Comparison of ENCODE assay signal across 27 cellular contexts in the genomic region with DNA sequence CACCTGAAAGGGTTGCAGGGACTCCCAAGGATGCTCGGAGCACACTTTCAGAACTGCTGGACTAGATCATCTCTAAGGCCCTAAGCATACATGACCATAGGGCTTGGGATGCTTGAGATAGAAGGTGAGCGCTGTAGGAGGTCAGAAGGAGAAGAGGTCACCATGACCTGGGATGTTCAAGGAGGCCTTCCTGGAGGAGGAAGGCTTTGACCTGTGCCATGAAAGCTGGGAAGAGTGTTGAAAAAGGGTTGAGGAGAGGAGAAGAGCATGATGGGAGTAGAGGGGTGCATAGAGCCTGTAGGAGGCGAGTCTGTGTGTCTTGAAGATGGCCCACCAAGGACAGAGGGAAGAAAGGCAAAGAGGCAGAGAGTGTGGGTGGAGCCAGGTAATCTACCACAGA.
"Had no signal": no experiment of that assay in that cellular context is flagged by ENCODE, and none has a peak within 500 bp of the region (broad histone marks: within the 10 kb centered on the region; RNA-seq: fewer than 3 reads in every experiment).

No MANE protein-coding gene starts in this region.

- H3K9me3 Mint-ChIP-seq: activated CD4-positive, alpha-beta T cell treated with anti-CD3 and anti-CD28 coated beads, Interleukin-2, amount 10 ng/mL, durations not matched to agents 24 days and 14 days; activated CD8-positive, alpha-beta T cell treated with anti-CD3 and anti-CD28 coated beads for 36 hours; activated naive CD4-positive, alpha-beta T cell treated with anti-CD3 and anti-CD28 coated beads, Interleukin-2, amount 50 U/mL, for 24 hours; activated naive CD8-positive, alpha-beta T cell treated with anti-CD3 and anti-CD28 coated beads, Interleukin-2, amount 10 ng/mL, durations not matched to agents 7 days and 5 days; activated T-cell treated with anti-CD3 and anti-CD28 coated beads, Interleukin-2, amount 50 U/mL, for 72 hours; activated T-helper 17 cell treated with anti-CD3 and anti-CD28 coated beads, Interleukin-2, amount 50 U/mL, for 72 hours had no signal

- H3K4me3 Mint-ChIP-seq: activated CD4-positive, alpha-beta T cell treated with anti-CD3 and anti-CD28 coated beads, Interleukin-2, amount 10 ng/mL, durations not matched to agents 24 days and 14 days; activated CD8-positive, alpha-beta T cell treated with anti-CD3 and anti-CD28 coated beads for 36 hours; activated naive CD4-positive, alpha-beta T cell treated with anti-CD3 and anti-CD28 coated beads, Interleukin-2, amount 50 U/mL, for 24 hours; activated naive CD8-positive, alpha-beta T cell treated with anti-CD3 and anti-CD28 coated beads, Interleukin-2, amount 10 ng/mL, durations not matched to agents 7 days and 5 days; activated T-cell treated with anti-CD3 and anti-CD28 coated beads, Interleukin-2, amount 50 U/mL, for 72 hours; activated T-helper 17 cell treated with anti-CD3 and anti-CD28 coated beads, Interleukin-2, amount 50 U/mL, for 72 hours had no signal

- H3K27me3 ChIP-seq: ascending aorta had no signal

- H3K36me3 Mint-ChIP-seq: activated naive CD4-positive, alpha-beta T cell treated with anti-CD3 and anti-CD28 coated beads, Interleukin-2, amount 50 U/mL, for 24 hours; activated naive CD8-positive, alpha-beta T cell treated with anti-CD3 and anti-CD28 coated beads, Interleukin-2, amount 10 ng/mL, durations not matched to agents 7 days and 5 days had no signal

- DNase-seq: activated CD4-positive, alpha-beta T cell treated with anti-CD3 and anti-CD28 coated beads, Interleukin-2, amount 10 ng/mL, durations not matched to agents 24 days and 14 days; activated CD4-positive, alpha-beta T cell treated with anti-CD3 and anti-CD28 coated beads, Interleukin-2, amount 50 U/mL, for 4 hours; activated CD4-positive, CD25-positive, alpha-beta regulatory T cell; activated CD8-positive, alpha-beta T cell treated with anti-CD3 and anti-CD28 coated beads for 36 hours; activated gamma-delta T cell; activated naive CD4-positive, alpha-beta T cell treated with Interleukin-2 at 50 U/mL for 16 hours; activated naive CD8-positive, alpha-beta T cell treated with anti-CD3 and anti-CD28 coated beads, Interleukin-2, amount 10 ng/mL, durations not matched to agents 7 days and 5 days; activated T-cell treated with anti-CD3 and anti-CD28 coated beads, Interleukin-2, amount 50 U/mL, for 1 hour; activated T-cell treated with anti-CD3 and anti-CD28 coated beads, Interleukin-2, amount 50 U/mL, for 72 hours; amygdala; Karpas-422; KBM-7; NCI-H1092; NCI-H1436 treated with DMSO at 0.1 percent for 48 hours; NCI-H1694 treated with DMSO at 0.1 percent for 48 hours; NCI-H2029; NCI-H345; NCI-H524 treated with DMSO at 0.1 percent for 48 hours; PC-9; Right ventricle myocardium superior; SW 1271; T-helper 1 cell; T1000; WERI-Rb-1 had no signal

- H3K4me3 ChIP-seq: ascending aorta, PC-9 had no signal

- H3K27me3 Mint-ChIP-seq: activated CD8-positive, alpha-beta T cell treated with anti-CD3 and anti-CD28 coated beads for 36 hours had no signal

- H3K36me3 ChIP-seq: ascending aorta, WERI-Rb-1 had no signal

- H3K9me3 ChIP-seq: ascending aorta had no signal

- H3K27ac Mint-ChIP-seq: activated CD4-positive, alpha-beta T cell treated with anti-CD3 and anti-CD28 coated beads, Interleukin-2, amount 10 ng/mL, durations not matched to agents 24 days and 14 days; activated CD8-positive, alpha-beta T cell treated with anti-CD3 and anti-CD28 coated beads for 36 hours; activated naive CD4-positive, alpha-beta T cell treated with anti-CD3 and anti-CD28 coated beads, Interleukin-2, amount 50 U/mL, for 24 hours; activated naive CD8-positive, alpha-beta T cell treated with anti-CD3 and anti-CD28 coated beads, Interleukin-2, amount 10 ng/mL, durations not matched to agents 7 days and 5 days; activated T-cell treated with anti-CD3 and anti-CD28 coated beads, Interleukin-2, amount 50 U/mL, for 72 hours; activated T-helper 17 cell treated with anti-CD3 and anti-CD28 coated beads, Interleukin-2, amount 50 U/mL, for 72 hours had no signal

- H3K27ac ChIP-seq: ascending aorta, PC-9, WERI-Rb-1 had no signal

- H3K4me1 ChIP-seq: ascending aorta had no signal

- ATAC-seq: activated CD8-positive, alpha-beta T cell treated with anti-CD3 and anti-CD28 coated beads for 36 hours; activated T-cell treated with anti-CD3 and anti-CD28 coated beads, Interleukin-2, amount 50 U/mL, for 72 hours; activated T-helper 17 cell treated with anti-CD3 and anti-CD28 coated beads, Interleukin-2, amount 50 U/mL, for 72 hours had no signal

- H3K4me1 Mint-ChIP-seq: activated naive CD4-positive, alpha-beta T cell treated with anti-CD3 and anti-CD28 coated beads, Interleukin-2, amount 50 U/mL, for 24 hours; activated naive CD8-positive, alpha-beta T cell treated with anti-CD3 and anti-CD28 coated beads, Interleukin-2, amount 10 ng/mL, durations not matched to agents 7 days and 5 days; activated T-helper 17 cell treated with anti-CD3 and anti-CD28 coated beads, Interleukin-2, amount 50 U/mL, for 72 hours had no signal
